In genomic region chr18:13147146-13147545, GRCh38 we compare ENCODE assay signal across 1 cellular context.
TF ChIP-seq lines count a peak whose summit lies in the region.

No MANE protein-coding gene starts in this region.

TF ChIP-seq in HepG2, 621 proteins besides CTCF, POLR2A, EP300 and RAD21 (continued from another document and continues in another):
- no peak for TF ChIP-seq ZBTB34 (CRISPR knock-in tag; IDR thresholded peaks at IDR 0.05)
- TF ChIP-seq GABPA (IDR thresholded peaks at IDR 0.05; ENCODE audit: low read depth, low read length) = no peak
- TF ChIP-seq GABPA (CRISPR knock-in tag; IDR thresholded peaks at IDR 0.05; ENCODE audit: low read depth) = peak; percentile 57
- TF ChIP-seq NRL (CRISPR knock-in tag; IDR thresholded peaks at IDR 0.05; ENCODE audit: borderline replicate concordance) = no peak
- TF ChIP-seq, protein P1, sequence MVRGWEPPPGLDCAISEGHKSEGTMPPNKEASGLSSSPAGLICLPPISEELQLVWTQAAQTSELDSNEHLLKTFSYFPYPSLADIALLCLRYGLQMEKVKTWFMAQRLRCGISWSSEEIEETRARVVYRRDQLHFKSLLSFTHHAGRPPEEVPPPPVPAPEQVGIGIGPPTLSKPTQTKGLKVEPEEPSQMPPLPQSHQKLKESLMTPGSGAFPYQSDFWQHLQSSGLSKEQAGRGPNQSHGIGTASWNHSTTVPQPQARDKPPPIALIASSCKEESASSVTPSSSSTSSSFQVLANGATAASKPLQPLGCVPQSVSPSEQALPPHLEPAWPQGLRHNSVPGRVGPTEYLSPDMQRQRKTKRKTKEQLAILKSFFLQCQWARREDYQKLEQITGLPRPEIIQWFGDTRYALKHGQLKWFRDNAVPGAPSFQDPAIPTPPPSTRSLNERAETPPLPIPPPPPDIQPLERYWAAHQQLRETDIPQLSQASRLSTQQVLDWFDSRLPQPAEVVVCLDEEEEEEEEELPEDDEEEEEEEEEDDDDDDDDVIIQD (CRISPR knock-in tag; IDR thresholded peaks at IDR 0.05; ENCODE audit: low read depth) = peak; percentile 40; the same call in 1 of the 2 replicates
- TF ChIP-seq NFYC (CRISPR knock-in tag; IDR thresholded peaks at IDR 0.05) = no peak
- peak; percentile 39; the same call in 1 of the 2 replicates for TF ChIP-seq HDAC1 (CRISPR knock-in tag; IDR thresholded peaks at IDR 0.05)
- TF ChIP-seq KLF11 (CRISPR knock-in tag; IDR thresholded peaks at IDR 0.05) = no peak
- TF ChIP-seq ARHGAP35 (CRISPR knock-in tag; IDR thresholded peaks at IDR 0.05; ENCODE audit: borderline replicate concordance) = no peak
- TF ChIP-seq RXRA (CRISPR knock-in tag; IDR thresholded peaks at IDR 0.05) = no peak
- TF ChIP-seq DMTF1 (CRISPR knock-in tag; IDR thresholded peaks at IDR 0.05) = no peak
- TF ChIP-seq GABPB1 (CRISPR knock-in tag; IDR thresholded peaks at IDR 0.05) = peak; percentile 35; the same call in 1 of the 2 replicates
- no peak for TF ChIP-seq ZNF530 (CRISPR knock-in tag; IDR thresholded peaks at IDR 0.05; ENCODE audit: low read depth)
- no peak for TF ChIP-seq TP53 (CRISPR knock-in tag; conservative IDR thresholded peaks at IDR 0.05)
- no peak for TF ChIP-seq ZNF550 (CRISPR knock-in tag; IDR thresholded peaks at IDR 0.05; ENCODE audit: borderline replicate concordance)
- TF ChIP-seq, protein P2, sequence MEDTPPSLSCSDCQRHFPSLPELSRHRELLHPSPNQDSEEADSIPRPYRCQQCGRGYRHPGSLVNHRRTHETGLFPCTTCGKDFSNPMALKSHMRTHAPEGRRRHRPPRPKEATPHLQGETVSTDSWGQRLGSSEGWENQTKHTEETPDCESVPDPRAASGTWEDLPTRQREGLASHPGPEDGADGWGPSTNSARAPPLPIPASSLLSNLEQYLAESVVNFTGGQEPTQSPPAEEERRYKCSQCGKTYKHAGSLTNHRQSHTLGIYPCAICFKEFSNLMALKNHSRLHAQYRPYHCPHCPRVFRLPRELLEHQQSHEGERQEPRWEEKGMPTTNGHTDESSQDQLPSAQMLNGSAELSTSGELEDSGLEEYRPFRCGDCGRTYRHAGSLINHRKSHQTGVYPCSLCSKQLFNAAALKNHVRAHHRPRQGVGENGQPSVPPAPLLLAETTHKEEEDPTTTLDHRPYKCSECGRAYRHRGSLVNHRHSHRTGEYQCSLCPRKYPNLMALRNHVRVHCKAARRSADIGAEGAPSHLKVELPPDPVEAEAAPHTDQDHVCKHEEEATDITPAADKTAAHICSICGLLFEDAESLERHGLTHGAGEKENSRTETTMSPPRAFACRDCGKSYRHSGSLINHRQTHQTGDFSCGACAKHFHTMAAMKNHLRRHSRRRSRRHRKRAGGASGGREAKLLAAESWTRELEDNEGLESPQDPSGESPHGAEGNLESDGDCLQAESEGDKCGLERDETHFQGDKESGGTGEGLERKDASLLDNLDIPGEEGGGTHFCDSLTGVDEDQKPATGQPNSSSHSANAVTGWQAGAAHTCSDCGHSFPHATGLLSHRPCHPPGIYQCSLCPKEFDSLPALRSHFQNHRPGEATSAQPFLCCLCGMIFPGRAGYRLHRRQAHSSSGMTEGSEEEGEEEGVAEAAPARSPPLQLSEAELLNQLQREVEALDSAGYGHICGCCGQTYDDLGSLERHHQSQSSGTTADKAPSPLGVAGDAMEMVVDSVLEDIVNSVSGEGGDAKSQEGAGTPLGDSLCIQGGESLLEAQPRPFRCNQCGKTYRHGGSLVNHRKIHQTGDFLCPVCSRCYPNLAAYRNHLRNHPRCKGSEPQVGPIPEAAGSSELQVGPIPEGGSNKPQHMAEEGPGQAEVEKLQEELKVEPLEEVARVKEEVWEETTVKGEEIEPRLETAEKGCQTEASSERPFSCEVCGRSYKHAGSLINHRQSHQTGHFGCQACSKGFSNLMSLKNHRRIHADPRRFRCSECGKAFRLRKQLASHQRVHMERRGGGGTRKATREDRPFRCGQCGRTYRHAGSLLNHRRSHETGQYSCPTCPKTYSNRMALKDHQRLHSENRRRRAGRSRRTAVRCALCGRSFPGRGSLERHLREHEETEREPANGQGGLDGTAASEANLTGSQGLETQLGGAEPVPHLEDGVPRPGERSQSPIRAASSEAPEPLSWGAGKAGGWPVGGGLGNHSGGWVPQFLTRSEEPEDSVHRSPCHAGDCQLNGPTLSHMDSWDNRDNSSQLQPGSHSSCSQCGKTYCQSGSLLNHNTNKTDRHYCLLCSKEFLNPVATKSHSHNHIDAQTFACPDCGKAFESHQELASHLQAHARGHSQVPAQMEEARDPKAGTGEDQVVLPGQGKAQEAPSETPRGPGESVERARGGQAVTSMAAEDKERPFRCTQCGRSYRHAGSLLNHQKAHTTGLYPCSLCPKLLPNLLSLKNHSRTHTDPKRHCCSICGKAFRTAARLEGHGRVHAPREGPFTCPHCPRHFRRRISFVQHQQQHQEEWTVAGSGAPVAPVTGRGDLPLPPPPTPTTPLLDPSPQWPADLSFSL (CRISPR knock-in tag; IDR thresholded peaks at IDR 0.05) = no peak
- TF ChIP-seq TBX3 (IDR thresholded peaks at IDR 0.05; ENCODE audit: borderline replicate concordance) = no peak
- TF ChIP-seq GLI4 (CRISPR knock-in tag; IDR thresholded peaks at IDR 0.05; ENCODE audit: borderline replicate concordance) = no peak
- TF ChIP-seq, protein P3, sequence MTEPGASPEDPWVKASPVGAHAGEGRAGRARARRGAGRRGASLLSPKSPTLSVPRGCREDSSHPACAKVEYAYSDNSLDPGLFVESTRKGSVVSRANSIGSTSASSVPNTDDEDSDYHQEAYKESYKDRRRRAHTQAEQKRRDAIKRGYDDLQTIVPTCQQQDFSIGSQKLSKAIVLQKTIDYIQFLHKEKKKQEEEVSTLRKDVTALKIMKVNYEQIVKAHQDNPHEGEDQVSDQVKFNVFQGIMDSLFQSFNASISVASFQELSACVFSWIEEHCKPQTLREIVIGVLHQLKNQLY (CRISPR knock-in tag; IDR thresholded peaks at IDR 0.05) = no peak
- TF ChIP-seq ZNF720 (CRISPR knock-in tag; IDR thresholded peaks at IDR 0.05) = no peak
- TF ChIP-seq RORA (CRISPR knock-in tag; IDR thresholded peaks at IDR 0.05) = no peak
- no peak for TF ChIP-seq KLF15 (CRISPR knock-in tag; IDR thresholded peaks at IDR 0.05; ENCODE audit: borderline replicate concordance)
- peak; percentile 17; the same call in 1 of the 2 replicates for TF ChIP-seq ELF3 (CRISPR knock-in tag; IDR thresholded peaks at IDR 0.05)
- TF ChIP-seq, protein P4, sequence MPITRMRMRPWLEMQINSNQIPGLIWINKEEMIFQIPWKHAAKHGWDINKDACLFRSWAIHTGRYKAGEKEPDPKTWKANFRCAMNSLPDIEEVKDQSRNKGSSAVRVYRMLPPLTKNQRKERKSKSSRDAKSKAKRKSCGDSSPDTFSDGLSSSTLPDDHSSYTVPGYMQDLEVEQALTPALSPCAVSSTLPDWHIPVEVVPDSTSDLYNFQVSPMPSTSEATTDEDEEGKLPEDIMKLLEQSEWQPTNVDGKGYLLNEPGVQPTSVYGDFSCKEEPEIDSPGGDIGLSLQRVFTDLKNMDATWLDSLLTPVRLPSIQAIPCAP (CRISPR knock-in tag; IDR thresholded peaks at IDR 0.05; ENCODE audit: low read depth) = no peak
- TF ChIP-seq ZNF598 (CRISPR knock-in tag; IDR thresholded peaks at IDR 0.05; ENCODE audit: borderline replicate concordance) = no peak
- TF ChIP-seq SOX6 (IDR thresholded peaks at IDR 0.05) = no peak
- peak; percentile 33; the same call in 1 of the 2 replicates for TF ChIP-seq SOX6 (CRISPR knock-in tag; IDR thresholded peaks at IDR 0.05)
- TF ChIP-seq TEAD3 (CRISPR knock-in tag; optimal IDR thresholded peaks at IDR 0.05; ENCODE audit: borderline replicate concordance) = peak; percentile 30
- TF ChIP-seq ARID5B (CRISPR knock-in tag; IDR thresholded peaks at IDR 0.05) = peak; percentile 58; the same call in 1 of the 2 replicates
- TF ChIP-seq, protein P5, sequence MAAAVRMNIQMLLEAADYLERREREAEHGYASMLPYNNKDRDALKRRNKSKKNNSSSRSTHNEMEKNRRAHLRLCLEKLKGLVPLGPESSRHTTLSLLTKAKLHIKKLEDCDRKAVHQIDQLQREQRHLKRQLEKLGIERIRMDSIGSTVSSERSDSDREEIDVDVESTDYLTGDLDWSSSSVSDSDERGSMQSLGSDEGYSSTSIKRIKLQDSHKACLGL (CRISPR knock-in tag; IDR thresholded peaks at IDR 0.05) = no peak
- TF ChIP-seq, protein P6, sequence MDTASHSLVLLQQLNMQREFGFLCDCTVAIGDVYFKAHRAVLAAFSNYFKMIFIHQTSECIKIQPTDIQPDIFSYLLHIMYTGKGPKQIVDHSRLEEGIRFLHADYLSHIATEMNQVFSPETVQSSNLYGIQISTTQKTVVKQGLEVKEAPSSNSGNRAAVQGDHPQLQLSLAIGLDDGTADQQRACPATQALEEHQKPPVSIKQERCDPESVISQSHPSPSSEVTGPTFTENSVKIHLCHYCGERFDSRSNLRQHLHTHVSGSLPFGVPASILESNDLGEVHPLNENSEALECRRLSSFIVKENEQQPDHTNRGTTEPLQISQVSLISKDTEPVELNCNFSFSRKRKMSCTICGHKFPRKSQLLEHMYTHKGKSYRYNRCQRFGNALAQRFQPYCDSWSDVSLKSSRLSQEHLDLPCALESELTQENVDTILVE (CRISPR knock-in tag; IDR thresholded peaks at IDR 0.05) = no peak
- no peak for TF ChIP-seq ZNF251 (CRISPR knock-in tag; IDR thresholded peaks at IDR 0.05)
- no peak for TF ChIP-seq KLF16 (CRISPR knock-in tag; IDR thresholded peaks at IDR 0.05)
- no peak for TF ChIP-seq HOXA7 (CRISPR knock-in tag; IDR thresholded peaks at IDR 0.05)
- no peak for TF ChIP-seq POLR2G (IDR thresholded peaks at IDR 0.05; ENCODE audit: low read depth, low read length)
- TF ChIP-seq CBX2 (IDR thresholded peaks at IDR 0.05; ENCODE audit: low read depth, low read length) = no peak
- TF ChIP-seq CBX2 (CRISPR knock-in tag; IDR thresholded peaks at IDR 0.05; ENCODE audit: low read depth) = no peak
- TF ChIP-seq SOX5 (CRISPR knock-in tag; IDR thresholded peaks at IDR 0.05; ENCODE audit: borderline replicate concordance) = peak; percentile 24; the same call in 1 of the 2 replicates
- no peak for TF ChIP-seq MTF1 (CRISPR knock-in tag; IDR thresholded peaks at IDR 0.05)
- no peak for TF ChIP-seq ZNF703 (CRISPR knock-in tag; IDR thresholded peaks at IDR 0.05; ENCODE audit: borderline replicate concordance)
- TF ChIP-seq CBFB (CRISPR knock-in tag; IDR thresholded peaks at IDR 0.05) = no peak
- peak; percentile 63; the same call in 1 of the 2 replicates for TF ChIP-seq SIX1 (CRISPR knock-in tag; IDR thresholded peaks at IDR 0.05; ENCODE audit: borderline replicate concordance)
- TF ChIP-seq SOX13 (IDR thresholded peaks at IDR 0.05) = no peak
- peak in 1 of 2 experiments; percentile 51; a peak in 2 of 4 replicates for TF ChIP-seq SOX13 (CRISPR knock-in tag; conservative IDR thresholded peaks at IDR 0.05 in 1 of 2, IDR thresholded peaks at IDR 0.05 in 1 of 2)
- no peak for TF ChIP-seq RBAK (CRISPR knock-in tag; IDR thresholded peaks at IDR 0.05)
- TF ChIP-seq SAFB2 (CRISPR knock-in tag; IDR thresholded peaks at IDR 0.05; ENCODE audit: borderline replicate concordance, low read depth) = no peak
- peak; percentile 44; the same call in 1 of the 2 replicates for TF ChIP-seq RXRB (CRISPR knock-in tag; IDR thresholded peaks at IDR 0.05; ENCODE audit: borderline replicate concordance)
- no peak for TF ChIP-seq HNRNPUL1 (IDR thresholded peaks at IDR 0.05; ENCODE audit: low read depth, low read length)
- TF ChIP-seq ATM (IDR thresholded peaks at IDR 0.05; ENCODE audit: borderline replicate concordance) = no peak
